20 cellular contexts compared by ENCODE assay signal in genomic region chr15:81948751-81949150, GRCh38.
DNase-seq lines count a peak whose midpoint lies in the region; ATAC-seq lines count a peak whose summit lies in the region.
"Had no signal": no experiment of that assay in that cellular context is flagged by ENCODE, and none has a peak within 500 bp of the region (broad histone marks: within the 10 kb centered on the region; RNA-seq: fewer than 3 reads in every experiment).

No MANE protein-coding gene starts in this region.

- ATAC-seq in activated CD4-positive, alpha-beta T cell treated with anti-CD3 and anti-CD28 coated beads for 36 hours, result peak; percentile 58
- peak; percentile 54 for ATAC-seq in HG03060 (IDR thresholded peaks at IDR 0.05; ENCODE audit: low read depth, unreplicated experiment)
- ATAC-seq: Panc1, SK-N-SH treated with all-trans-retinoic acid at 6 μM for 48 hours had no signal

- H3K4ac ChIP-seq in mesenchymal stem cell (ENCODE audit: low read depth in 1 of 2, low read length in 2 of 2), result no peak overlapping the region

- WGBS in mesenchymal stem cell, result 74% methylated on average over 11 of the region's 11 CpGs

- no peak overlapping the region for H3K27ac Mint-ChIP-seq in activated CD4-positive, alpha-beta T cell treated with anti-CD3 and anti-CD28 coated beads for 36 hours
- H3K27ac Mint-ChIP-seq: activated naive CD8-positive, alpha-beta T cell treated with anti-CD3 and anti-CD28 coated beads, Interleukin-2, amount 10 ng/mL, durations not matched to agents 7 days and 5 days; nephron; progenitor cell of endocrine pancreas had no signal

- H3K9me3 Mint-ChIP-seq in activated CD4-positive, alpha-beta T cell treated with anti-CD3 and anti-CD28 coated beads for 36 hours (ENCODE audit: low read depth), result no peaks in the 10 kb centered on the region
- H3K9me3 Mint-ChIP-seq: activated naive CD8-positive, alpha-beta T cell treated with anti-CD3 and anti-CD28 coated beads, Interleukin-2, amount 10 ng/mL, durations not matched to agents 7 days and 5 days; nephron had no signal

- H3K4me3 Mint-ChIP-seq in activated CD4-positive, alpha-beta T cell treated with anti-CD3 and anti-CD28 coated beads for 36 hours, result no peak overlapping the region
- H3K4me3 Mint-ChIP-seq: activated naive CD8-positive, alpha-beta T cell treated with anti-CD3 and anti-CD28 coated beads, Interleukin-2, amount 10 ng/mL, durations not matched to agents 7 days and 5 days; nephron had no signal

- H3K27me3 ChIP-seq in mesenchymal stem cell (ENCODE audit: control insufficient read depth in 1 of 2, insufficient read depth in 1 of 2, low read length in 2 of 2), result no peaks in the 10 kb centered on the region
- H3K27me3 ChIP-seq: BLaER1, testis had no signal

- no peak overlapping the region for H2BK5ac ChIP-seq in mesenchymal stem cell (ENCODE audit: low read depth, low read length, poor library complexity, severe bottlenecking)

- POLR2A ChIA-PET in activated CD4-positive, alpha-beta T cell treated with anti-CD3 and anti-CD28 coated beads for 36 hours (lab: Charles Lee), result no interaction called here

- no peak overlapping the region for H4K91ac ChIP-seq in mesenchymal stem cell (ENCODE audit: low read length)

- intact Hi-C loops in activated CD4-positive, alpha-beta T cell treated with anti-CD3 and anti-CD28 coated beads for 36 hours (cut with DNase I, micrococcal nuclease), result loop anchor here in 1 of 2 experiments (10.0 kb wide), 1 partner anchor 64 kb away; no protein-coding TSS in a partner anchor

- no peak overlapping the region for H2BK12ac ChIP-seq in mesenchymal stem cell (ENCODE audit: low read length in 2 of 2)

- H4K8ac ChIP-seq in mesenchymal stem cell (ENCODE audit: low read length), result no peak overlapping the region

- no peak overlapping the region for H3K23ac ChIP-seq in mesenchymal stem cell (ENCODE audit: low read length in 2 of 2)

- H3K14ac ChIP-seq in mesenchymal stem cell (ENCODE audit: low read length in 2 of 2), result no peak overlapping the region

- no peak overlapping the region for H2AK5ac ChIP-seq in mesenchymal stem cell (ENCODE audit: low read length, severe bottlenecking)

- no peak overlapping the region for H3K27ac ChIP-seq in mesenchymal stem cell (ENCODE audit: low read length, poor library complexity, severe bottlenecking)
- H3K27ac ChIP-seq: BLaER1, testis had no signal

- H3K9me3 ChIP-seq in mesenchymal stem cell (ENCODE audit: control insufficient read depth, low read length), result no peaks in the 10 kb centered on the region
- H3K9me3 ChIP-seq: BLaER1, testis had no signal

- peak; percentile 39 for DNase-seq in activated CD4-positive, alpha-beta T cell treated with anti-CD3 and anti-CD28 coated beads for 36 hours
- no peak for DNase-seq in activated CD4-positive, alpha-beta T cell treated with anti-CD3 and anti-CD28 coated beads for 4 hours
- DNase-seq in NOMO-1 treated with dmso at 0.1 percent for 144 hours (lab: John Stamatoyannopoulos, UW; ENCODE audit: unreplicated experiment) (peak; percentile 42), mesenchymal stem cell (peak; percentile 14), DMS79 (lab: John Stamatoyannopoulos, UW) (no peak), DMS79 treated with DMSO at 0.1 percent for 48 hours (lab: John Stamatoyannopoulos, UW) (no peak), hepatic stellate cell (ENCODE audit: low spot score) (no peak)
- DNase-seq: activated CD4-positive, alpha-beta T cell treated with anti-CD3 and anti-CD28 coated beads, Interleukin-2, amount 50 U/mL, for 4 hours; activated naive CD8-positive, alpha-beta T cell treated with anti-CD3 and anti-CD28 coated beads, Interleukin-2, amount 10 ng/mL, durations not matched to agents 7 days and 5 days; cortex of kidney; kidney glomerular epithelial cell; NCI-H1092 treated with DMSO at 0.1 percent for 48 hours; NCI-H526 treated with DMSO at 0.1 percent for 48 hours; testis had no signal

- H2AFZ ChIP-seq in mesenchymal stem cell (ENCODE audit: low read depth, low read length), result no peak overlapping the region

- H3K79me1 ChIP-seq in mesenchymal stem cell (replicated peaks; ENCODE audit: low read length, poor library complexity, severe bottlenecking), result no peaks in the 10 kb centered on the region

- H3K9ac ChIP-seq in mesenchymal stem cell (ENCODE audit: low read length), result no peak overlapping the region
- H3K9ac ChIP-seq: BLaER1 had no signal

- no peaks in the 10 kb centered on the region for H3K36me3 ChIP-seq in mesenchymal stem cell (ENCODE audit: control insufficient read depth in 1 of 2, insufficient read depth in 2 of 2, low read depth in 1 of 2, low read length in 2 of 2)
- H3K36me3 ChIP-seq: BLaER1 had no signal

- no peaks in the 10 kb centered on the region for H3K36me3 Mint-ChIP-seq in activated CD4-positive, alpha-beta T cell treated with anti-CD3 and anti-CD28 coated beads for 36 hours (ENCODE audit: low read depth)
- H3K36me3 Mint-ChIP-seq: activated naive CD8-positive, alpha-beta T cell treated with anti-CD3 and anti-CD28 coated beads, Interleukin-2, amount 10 ng/mL, durations not matched to agents 7 days and 5 days had no signal

- no peak overlapping the region for H3K18ac ChIP-seq in mesenchymal stem cell (ENCODE audit: low read depth in 1 of 2, low read length in 2 of 2)

- no peak overlapping the region for H3K4me2 ChIP-seq in mesenchymal stem cell (ENCODE audit: low read length, poor library complexity, severe bottlenecking)
- H3K4me2 ChIP-seq: BLaER1 had no signal

- H2BK15ac ChIP-seq in mesenchymal stem cell (ENCODE audit: low read depth, poor library complexity, severe bottlenecking), result no peak overlapping the region

- CTCF ChIA-PET in activated CD4-positive, alpha-beta T cell treated with anti-CD3 and anti-CD28 coated beads for 36 hours (lab: Charles Lee), result interaction anchor here (0.6 to 0.8 kb wide), 3 partner anchors 9 to 994 kb away, joined by 3 read pairs; no protein-coding TSS in a partner anchor

- H3K4me1 Mint-ChIP-seq in activated CD4-positive, alpha-beta T cell treated with anti-CD3 and anti-CD28 coated beads for 36 hours, result peaks cover 4% of the 10 kb centered on the region
- H3K4me1 Mint-ChIP-seq: activated naive CD8-positive, alpha-beta T cell treated with anti-CD3 and anti-CD28 coated beads, Interleukin-2, amount 10 ng/mL, durations not matched to agents 7 days and 5 days had no signal

- H2BK120ac ChIP-seq in mesenchymal stem cell (ENCODE audit: low read depth, low read length), result no peak overlapping the region

- no peak overlapping the region for H3K4me3 ChIP-seq in mesenchymal stem cell (ENCODE audit: insufficient read depth in 1 of 2, low read depth in 1 of 2, low read length in 2 of 2)
- H3K4me3 ChIP-seq: BLaER1, testis had no signal

- H3K27me3 Mint-ChIP-seq in activated CD4-positive, alpha-beta T cell treated with anti-CD3 and anti-CD28 coated beads for 36 hours, result peaks cover 4% of the 10 kb centered on the region
- H3K27me3 Mint-ChIP-seq: activated naive CD8-positive, alpha-beta T cell treated with anti-CD3 and anti-CD28 coated beads, Interleukin-2, amount 10 ng/mL, durations not matched to agents 7 days and 5 days; progenitor cell of endocrine pancreas had no signal

- peaks cover 2% of the 10 kb centered on the region for H3K4me1 ChIP-seq in mesenchymal stem cell (ENCODE audit: control insufficient read depth, insufficient read depth, low read depth, low read length)
- H3K4me1 ChIP-seq: BLaER1 had no signal

Comparison
In these comparisons a context has a peak if more than half of its experiments do, and no peak if none do; other contexts are left out.
1. DNase-seq: peak in activated CD4-positive, alpha-beta T cell treated with anti-CD3 and anti-CD28 coated beads for 36 hours (single experiment), NOMO-1 treated with dmso at 0.1 percent for 144 hours (single experiment) and mesenchymal stem cell (single experiment); none in activated CD4-positive, alpha-beta T cell treated with anti-CD3 and anti-CD28 coated beads for 4 hours (0 of 2), DMS79 (single experiment), DMS79 treated with DMSO at 0.1 percent for 48 hours (single experiment) and hepatic stellate cell (single experiment).